23 cellular contexts compared by ENCODE assay signal in genomic region chr14:49036236-49036635, GRCh38.
DNase-seq lines count a peak whose midpoint lies in the region.
"Had no signal": no experiment of that assay in that cellular context is flagged by ENCODE, and none has a peak within 500 bp of the region (broad histone marks: within the 10 kb centered on the region; RNA-seq: fewer than 3 reads in every experiment).

No MANE protein-coding gene starts in this region.

- H3K9me3 ChIP-seq in HAP-1: no peaks in the 10 kb centered on the region
- H3K9me3 ChIP-seq: A549, BE2C had no signal

- CTCF ChIA-PET in activated CD4-positive, alpha-beta T cell treated with anti-CD3 and anti-CD28 coated beads, Interleukin-2, amount 10 ng/mL, durations not matched to agents 7 days and 5 days (lab: Charles Lee): no interaction called here

- peaks cover 38% of the 10 kb centered on the region for H3K4me1 ChIP-seq in HAP-1
- H3K4me1 ChIP-seq: A549, BE2C had no signal

- no peaks in the 10 kb centered on the region for H3K9me3 Mint-ChIP-seq in activated CD4-positive, alpha-beta T cell treated with anti-CD3 and anti-CD28 coated beads, Interleukin-2, amount 10 ng/mL, durations not matched to agents 24 days and 14 days
- no peaks in the 10 kb centered on the region for H3K9me3 Mint-ChIP-seq in activated CD4-positive, alpha-beta T cell treated with anti-CD3 and anti-CD28 coated beads, Interleukin-2, amount 10 ng/mL, durations not matched to agents 7 days and 5 days

- no peak overlapping the region for H3K4me3 ChIP-seq in HAP-1
- H3K4me3 ChIP-seq: A549, BLaER1, GM12878 had no signal

- H3K27ac Mint-ChIP-seq in activated CD4-positive, alpha-beta T cell treated with anti-CD3 and anti-CD28 coated beads, Interleukin-2, amount 10 ng/mL, durations not matched to agents 24 days and 14 days: no peak overlapping the region
- H3K27ac Mint-ChIP-seq in activated CD4-positive, alpha-beta T cell treated with anti-CD3 and anti-CD28 coated beads, Interleukin-2, amount 10 ng/mL, durations not matched to agents 7 days and 5 days: no peak overlapping the region
- H3K27ac Mint-ChIP-seq: CD14-positive monocyte; CD4-positive, alpha-beta memory T cell; CD4-positive, CD25-positive, alpha-beta regulatory T cell; CD8-positive, alpha-beta memory T cell had no signal

- no peaks in the 10 kb centered on the region for H3K27me3 ChIP-seq in HAP-1 (ENCODE audit: low read depth)
- H3K27me3 ChIP-seq: BE2C, BLaER1 had no signal

- no peaks in the 10 kb centered on the region for H3K36me3 Mint-ChIP-seq in activated CD4-positive, alpha-beta T cell treated with anti-CD3 and anti-CD28 coated beads, Interleukin-2, amount 10 ng/mL, durations not matched to agents 24 days and 14 days (ENCODE audit: low read depth)
- no peaks in the 10 kb centered on the region for H3K36me3 Mint-ChIP-seq in activated CD4-positive, alpha-beta T cell treated with anti-CD3 and anti-CD28 coated beads, Interleukin-2, amount 10 ng/mL, durations not matched to agents 7 days and 5 days (ENCODE audit: low read depth)
- H3K36me3 Mint-ChIP-seq: CD14-positive monocyte; CD4-positive, alpha-beta memory T cell; CD4-positive, CD25-positive, alpha-beta regulatory T cell; CD8-positive, alpha-beta memory T cell had no signal

- POLR2A ChIA-PET in activated CD4-positive, alpha-beta T cell treated with anti-CD3 and anti-CD28 coated beads, Interleukin-2, amount 10 ng/mL, durations not matched to agents 7 days and 5 days (lab: Charles Lee): no interaction called here

- H3K4me3 Mint-ChIP-seq in activated CD4-positive, alpha-beta T cell treated with anti-CD3 and anti-CD28 coated beads, Interleukin-2, amount 10 ng/mL, durations not matched to agents 24 days and 14 days: no peak overlapping the region
- H3K4me3 Mint-ChIP-seq in activated CD4-positive, alpha-beta T cell treated with anti-CD3 and anti-CD28 coated beads, Interleukin-2, amount 10 ng/mL, durations not matched to agents 7 days and 5 days: no peak overlapping the region
- H3K4me3 Mint-ChIP-seq: CD14-positive monocyte; CD4-positive, alpha-beta memory T cell; CD4-positive, CD25-positive, alpha-beta regulatory T cell; CD8-positive, alpha-beta memory T cell had no signal

- no peaks in the 10 kb centered on the region for H3K27me3 Mint-ChIP-seq in activated CD4-positive, alpha-beta T cell treated with anti-CD3 and anti-CD28 coated beads, Interleukin-2, amount 10 ng/mL, durations not matched to agents 24 days and 14 days
- no peaks in the 10 kb centered on the region for H3K27me3 Mint-ChIP-seq in activated CD4-positive, alpha-beta T cell treated with anti-CD3 and anti-CD28 coated beads, Interleukin-2, amount 10 ng/mL, durations not matched to agents 7 days and 5 days
- H3K27me3 Mint-ChIP-seq: CD4-positive, CD25-positive, alpha-beta regulatory T cell had no signal

- peak; percentile 4 for DNase-seq in activated CD4-positive, alpha-beta T cell treated with anti-CD3 and anti-CD28 coated beads, Interleukin-2, amount 10 ng/mL, durations not matched to agents 24 days and 14 days
- no peak for DNase-seq in activated CD4-positive, alpha-beta T cell treated with anti-CD3 and anti-CD28 coated beads, Interleukin-2, amount 10 ng/mL, durations not matched to agents 7 days and 5 days
- DNase-seq in HAP-1 (ENCODE audit: low spot score in 2 of 2): peak; percentile 71 to 96
- DNase-seq in NCI-H748 (lab: John Stamatoyannopoulos, UW; ENCODE audit: unreplicated experiment): no peak
- no peak for DNase-seq in inferior parietal cortex (ENCODE audit: extremely low spot score)
- DNase-seq: ACHN; BE2C; C1 segment of cervical spinal cord; CD4-positive, alpha-beta memory T cell; CD4-positive, CD25-positive, alpha-beta regulatory T cell; CD8-positive, alpha-beta memory T cell; COR-L47; DMS 273 treated with DMSO at 0.1 percent for 48 hours; DMS153; DMS53; DMS79; DND-41; EL; GDM1 had no signal

- H3K36me3 ChIP-seq in HAP-1 (replicated peaks): no peaks in the 10 kb centered on the region
- H3K36me3 ChIP-seq: BE2C, BLaER1 had no signal

- intact Hi-C loops in activated CD4-positive, alpha-beta T cell treated with anti-CD3 and anti-CD28 coated beads, Interleukin-2, amount 10 ng/mL, durations not matched to agents 24 days and 14 days (cut with micrococcal nuclease): no loop called here

- no peaks in the 10 kb centered on the region for H3K4me1 Mint-ChIP-seq in activated CD4-positive, alpha-beta T cell treated with anti-CD3 and anti-CD28 coated beads, Interleukin-2, amount 10 ng/mL, durations not matched to agents 24 days and 14 days
- no peaks in the 10 kb centered on the region for H3K4me1 Mint-ChIP-seq in activated CD4-positive, alpha-beta T cell treated with anti-CD3 and anti-CD28 coated beads, Interleukin-2, amount 10 ng/mL, durations not matched to agents 7 days and 5 days
- H3K4me1 Mint-ChIP-seq: CD14-positive monocyte; CD4-positive, alpha-beta memory T cell; CD4-positive, CD25-positive, alpha-beta regulatory T cell; CD8-positive, alpha-beta memory T cell had no signal

- in situ Hi-C loops in HAP-1 (cut with MboI; ENCODE audit: low sequenced_read_pairs): no loop called here

Comparison
In these comparisons a context has a peak if more than half of its experiments do, and no peak if none do; other contexts are left out.
1. DNase-seq: peak in activated CD4-positive, alpha-beta T cell treated with anti-CD3 and anti-CD28 coated beads, Interleukin-2, amount 10 ng/mL, durations not matched to agents 24 days and 14 days (single experiment) and HAP-1 (2 of 2); none in activated CD4-positive, alpha-beta T cell treated with anti-CD3 and anti-CD28 coated beads, Interleukin-2, amount 10 ng/mL, durations not matched to agents 7 days and 5 days (single experiment), NCI-H748 (single experiment) and inferior parietal cortex (single experiment).